ENCODE assay signal across 17 cellular contexts in the genomic region with DNA sequence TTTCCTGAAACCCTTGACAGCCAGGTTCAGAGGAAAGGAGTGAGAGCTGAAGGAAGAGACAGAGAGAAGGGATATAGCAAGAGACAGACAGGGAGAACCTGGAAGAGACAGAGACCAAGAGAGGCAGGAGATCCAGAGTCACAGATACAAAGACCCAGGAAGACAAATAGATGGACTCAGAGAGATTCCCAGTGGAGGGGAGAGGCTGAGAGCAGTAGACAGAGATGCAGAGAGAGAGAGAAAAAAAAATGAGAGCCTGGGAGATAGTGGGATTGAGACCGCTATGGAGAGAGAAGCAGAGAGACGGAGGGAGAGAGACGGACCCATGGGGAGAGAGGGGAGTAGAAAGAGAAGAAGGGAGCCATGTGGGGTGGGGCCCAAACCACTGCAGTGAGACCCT. TPM values are rescaled to one million over a fixed set of nuclear protein-coding genes. Genes with fewer than 3 reads are reported as not detected.
DNase-seq lines count a peak whose midpoint lies in the region; ATAC-seq, FAIRE-seq and TF ChIP-seq lines count a peak whose summit lies in the region.
"Had no signal": no experiment of that assay in that cellular context is flagged by ENCODE, and none has a peak within 500 bp of the region (broad histone marks: within the 10 kb centered on the region; RNA-seq: fewer than 3 reads in every experiment).

No MANE protein-coding gene starts in this region.

- H3K4me1 Mint-ChIP-seq in activated naive CD8-positive, alpha-beta T cell treated with anti-CD3 and anti-CD28 coated beads, Interleukin-2, amount 10 ng/mL, durations not matched to agents 7 days and 5 days: peaks cover 18% of the 10 kb centered on the region
- H3K4me1 Mint-ChIP-seq in activated naive CD8-positive, alpha-beta T cell treated with anti-CD3 and anti-CD28 coated beads, Interleukin-2, amount 50 U/mL, for 24 hours: peaks cover 29% of the 10 kb centered on the region
- H3K4me1 Mint-ChIP-seq in activated T-helper 1 cell treated with anti-CD3 and anti-CD28 coated beads, Interleukin-12 subunit alpha, Interleukin-12 subunit beta, Interleukin-2, Interleukin-4 antibody, amounts not matched to agents 30 ng/mL and 10 ng/mL and 1 ng/mL, durations not matched to agents 14 hours and 24 hours and 36 hours (ENCODE audit: low read depth): peaks cover 30% of the 10 kb centered on the region
- H3K4me1 Mint-ChIP-seq in mesothelial cell of epicardium: peaks cover 43% of the 10 kb centered on the region

- no peak for TF ChIP-seq CTCF in mesothelial cell of epicardium (IDR thresholded peaks at IDR 0.05; ENCODE audit: unreplicated experiment)

- POLR2A ChIA-PET in activated naive CD8-positive, alpha-beta T cell treated with anti-CD3 and anti-CD28 coated beads, Interleukin-2, amount 10 ng/mL, durations not matched to agents 7 days and 5 days (lab: Charles Lee): interaction anchor here (0.6 kb wide), 1 partner anchor 310 kb away, joined by 4 read pairs; no protein-coding TSS in a partner anchor

- H3K4me3 Mint-ChIP-seq in activated naive CD8-positive, alpha-beta T cell treated with anti-CD3 and anti-CD28 coated beads, Interleukin-2, amount 10 ng/mL, durations not matched to agents 7 days and 5 days: peak overlapping the region; percentile 0
- no peak overlapping the region for H3K4me3 Mint-ChIP-seq in activated naive CD8-positive, alpha-beta T cell treated with anti-CD3 and anti-CD28 coated beads, Interleukin-2, amount 50 U/mL, for 24 hours
- H3K4me3 Mint-ChIP-seq in activated T-helper 1 cell treated with anti-CD3 and anti-CD28 coated beads, Interleukin-12 subunit alpha, Interleukin-12 subunit beta, Interleukin-2, Interleukin-4 antibody, amounts not matched to agents 30 ng/mL and 10 ng/mL and 1 ng/mL, durations not matched to agents 14 hours and 24 hours and 36 hours: peak overlapping the region; percentile 16
- H3K4me3 Mint-ChIP-seq in mesothelial cell of epicardium: peak overlapping the region; percentile 1

- no peak for DNase-seq in activated naive CD8-positive, alpha-beta T cell treated with anti-CD3 and anti-CD28 coated beads, Interleukin-2, amount 10 ng/mL, durations not matched to agents 7 days and 5 days
- DNase-seq in activated naive CD8-positive, alpha-beta T cell treated with anti-CD3 and anti-CD28 coated beads, Interleukin-2, amount 50 U/mL, for 24 hours: no peak
- no peak for DNase-seq in activated T-helper 1 cell treated with anti-CD3 and anti-CD28 coated beads, Interleukin-12 subunit alpha, Interleukin-12 subunit beta, Interleukin-2, Interleukin-4 antibody, amounts not matched to agents 30 ng/mL and 10 ng/mL and 1 ng/mL, durations not matched to agents 14 hours and 24 hours and 36 hours (ENCODE audit: low spot score)
- DNase-seq in mesothelial cell of epicardium (ENCODE audit: low spot score in 2 of 2, unreplicated experiment in 2 of 2): no peak
- DNase-seq in SHP77 treated with DMSO at 0.1 percent for 48 hours (lab: John Stamatoyannopoulos, UW): no peak
- no peak for DNase-seq in C1 segment of cervical spinal cord (lab: John Stamatoyannopoulos, UW)
- DNase-seq in frontal cortex (ENCODE audit: low spot score in 2 of 2): no peak
- no peak for DNase-seq in Right ventricle myocardium inferior (ENCODE audit: missing footprints)
- DNase-seq: activated CD4-positive, alpha-beta T cell treated with anti-CD3 and anti-CD28 coated beads for 4 hours; left cardiac atrium; midbrain; NCI-H1048; NCI-H2107; PC-3 had no signal

- FAIRE-seq in frontal cortex (lab: Jason Lieb, UNC): no peak

- no peak for ATAC-seq in activated naive CD8-positive, alpha-beta T cell treated with anti-CD3 and anti-CD28 coated beads, Interleukin-2, amount 10 ng/mL, durations not matched to agents 7 days and 5 days (ENCODE audit: low read depth)
- ATAC-seq in activated naive CD8-positive, alpha-beta T cell treated with anti-CD3 and anti-CD28 coated beads, Interleukin-2, amount 50 U/mL, for 24 hours: no peak
- no peak for ATAC-seq in Right ventricle myocardium inferior
- ATAC-seq: left cardiac atrium, PC-3 had no signal

- H3K27me3 Mint-ChIP-seq in activated naive CD8-positive, alpha-beta T cell treated with anti-CD3 and anti-CD28 coated beads, Interleukin-2, amount 10 ng/mL, durations not matched to agents 7 days and 5 days: peaks cover 10% of the 10 kb centered on the region
- H3K27me3 Mint-ChIP-seq in activated naive CD8-positive, alpha-beta T cell treated with anti-CD3 and anti-CD28 coated beads, Interleukin-2, amount 50 U/mL, for 24 hours: peaks cover 15% of the 10 kb centered on the region
- peaks cover 12% of the 10 kb centered on the region for H3K27me3 Mint-ChIP-seq in activated T-helper 1 cell treated with anti-CD3 and anti-CD28 coated beads, Interleukin-12 subunit alpha, Interleukin-12 subunit beta, Interleukin-2, Interleukin-4 antibody, amounts not matched to agents 30 ng/mL and 10 ng/mL and 1 ng/mL, durations not matched to agents 14 hours and 24 hours and 36 hours (ENCODE audit: insufficient read depth)
- peaks cover 55% of the 10 kb centered on the region for H3K27me3 Mint-ChIP-seq in mesothelial cell of epicardium (ENCODE audit: low read depth)

- H3K36me3 Mint-ChIP-seq in activated naive CD8-positive, alpha-beta T cell treated with anti-CD3 and anti-CD28 coated beads, Interleukin-2, amount 10 ng/mL, durations not matched to agents 7 days and 5 days: no peaks in the 10 kb centered on the region
- no peaks in the 10 kb centered on the region for H3K36me3 Mint-ChIP-seq in activated naive CD8-positive, alpha-beta T cell treated with anti-CD3 and anti-CD28 coated beads, Interleukin-2, amount 50 U/mL, for 24 hours (ENCODE audit: low read depth)
- H3K36me3 Mint-ChIP-seq in activated T-helper 1 cell treated with anti-CD3 and anti-CD28 coated beads, Interleukin-12 subunit alpha, Interleukin-12 subunit beta, Interleukin-2, Interleukin-4 antibody, amounts not matched to agents 30 ng/mL and 10 ng/mL and 1 ng/mL, durations not matched to agents 14 hours and 24 hours and 36 hours (ENCODE audit: low read depth): peaks cover 2% of the 10 kb centered on the region
- no peaks in the 10 kb centered on the region for H3K36me3 Mint-ChIP-seq in mesothelial cell of epicardium

- intact Hi-C loops in activated T-helper 1 cell treated with anti-CD3 and anti-CD28 coated beads, Interleukin-12 subunit alpha, Interleukin-12 subunit beta, Interleukin-2, Interleukin-4 antibody, amounts not matched to agents 30 ng/mL and 10 ng/mL and 1 ng/mL, durations not matched to agents 14 hours and 24 hours and 36 hours (cut with micrococcal nuclease): loop anchor here (2.0 to 5.0 kb wide), 2 partner anchors 73 to 203 kb away; a partner anchor contains a TSS
- intact Hi-C loops in Right ventricle myocardium inferior (cut with DNase I): loop anchor here (5.0 kb wide), 2 partner anchors 102 to 123 kb away; a partner anchor contains a TSS

- H3K9me3 Mint-ChIP-seq in activated naive CD8-positive, alpha-beta T cell treated with anti-CD3 and anti-CD28 coated beads, Interleukin-2, amount 10 ng/mL, durations not matched to agents 7 days and 5 days: no peaks in the 10 kb centered on the region
- no peaks in the 10 kb centered on the region for H3K9me3 Mint-ChIP-seq in activated naive CD8-positive, alpha-beta T cell treated with anti-CD3 and anti-CD28 coated beads, Interleukin-2, amount 50 U/mL, for 24 hours
- no peaks in the 10 kb centered on the region for H3K9me3 Mint-ChIP-seq in activated T-helper 1 cell treated with anti-CD3 and anti-CD28 coated beads, Interleukin-12 subunit alpha, Interleukin-12 subunit beta, Interleukin-2, Interleukin-4 antibody, amounts not matched to agents 30 ng/mL and 10 ng/mL and 1 ng/mL, durations not matched to agents 14 hours and 24 hours and 36 hours
- no peaks in the 10 kb centered on the region for H3K9me3 Mint-ChIP-seq in mesothelial cell of epicardium
- H3K9me3 Mint-ChIP-seq: endodermal cell had no signal

- no peak overlapping the region for H3K27ac Mint-ChIP-seq in activated naive CD8-positive, alpha-beta T cell treated with anti-CD3 and anti-CD28 coated beads, Interleukin-2, amount 10 ng/mL, durations not matched to agents 7 days and 5 days
- no peak overlapping the region for H3K27ac Mint-ChIP-seq in activated naive CD8-positive, alpha-beta T cell treated with anti-CD3 and anti-CD28 coated beads, Interleukin-2, amount 50 U/mL, for 24 hours
- H3K27ac Mint-ChIP-seq in activated T-helper 1 cell treated with anti-CD3 and anti-CD28 coated beads, Interleukin-12 subunit alpha, Interleukin-12 subunit beta, Interleukin-2, Interleukin-4 antibody, amounts not matched to agents 30 ng/mL and 10 ng/mL and 1 ng/mL, durations not matched to agents 14 hours and 24 hours and 36 hours: no peak overlapping the region
- H3K27ac Mint-ChIP-seq in mesothelial cell of epicardium: no peak overlapping the region
- H3K27ac Mint-ChIP-seq: endodermal cell had no signal

RNA-seq across cellular contexts. Expression of a gene that starts 0.8 kb away (rescaled TPM):
- 1 to 10 TPM; 5.3 to 6.5 TPM for total RNA-seq in activated naive CD8-positive, alpha-beta T cell treated with anti-CD3 and anti-CD28 coated beads, Interleukin-2, amount 10 ng/mL, durations not matched to agents 7 days and 5 days
- total RNA-seq in activated T-helper 1 cell treated with anti-CD3 and anti-CD28 coated beads, Interleukin-12 subunit alpha, Interleukin-12 subunit beta, Interleukin-2, Interleukin-4 antibody, amounts not matched to agents 30 ng/mL and 10 ng/mL and 1 ng/mL, durations not matched to agents 14 hours and 24 hours and 36 hours: 0.39 TPM in 1 of 2 replicates, not detected in the other
- total RNA-seq in mesothelial cell of epicardium: 0.41 to 1.3 TPM (median 0.69 TPM) in 3 replicates
- 10.6 TPM for total RNA-seq in frontal cortex
- total RNA-seq in Right ventricle myocardium inferior: not detected
- total RNA-seq: left cardiac atrium, omental fat pad, PC-3, SK-MEL-5 had no signal

RNA-seq across cellular contexts. Expression of a gene that starts 5.2 kb away (rescaled TPM):
- total RNA-seq in activated naive CD8-positive, alpha-beta T cell treated with anti-CD3 and anti-CD28 coated beads, Interleukin-2, amount 10 ng/mL, durations not matched to agents 7 days and 5 days: not detected
- total RNA-seq in activated T-helper 1 cell treated with anti-CD3 and anti-CD28 coated beads, Interleukin-12 subunit alpha, Interleukin-12 subunit beta, Interleukin-2, Interleukin-4 antibody, amounts not matched to agents 30 ng/mL and 10 ng/mL and 1 ng/mL, durations not matched to agents 14 hours and 24 hours and 36 hours: not detected in 2 replicates
- total RNA-seq in mesothelial cell of epicardium: 2.8 to 4.3 TPM (median 3.6 TPM) in 3 replicates
- not detected for total RNA-seq in frontal cortex
- 556 TPM for total RNA-seq in Right ventricle myocardium inferior
- total RNA-seq: PC-3, SK-MEL-5 had no signal

RNA-seq across cellular contexts. Expression of a gene that starts 9.0 kb away (rescaled TPM):
- total RNA-seq in activated naive CD8-positive, alpha-beta T cell treated with anti-CD3 and anti-CD28 coated beads, Interleukin-2, amount 10 ng/mL, durations not matched to agents 7 days and 5 days: under 1 TPM; 0.28 to 0.44 TPM
- total RNA-seq in activated T-helper 1 cell treated with anti-CD3 and anti-CD28 coated beads, Interleukin-12 subunit alpha, Interleukin-12 subunit beta, Interleukin-2, Interleukin-4 antibody, amounts not matched to agents 30 ng/mL and 10 ng/mL and 1 ng/mL, durations not matched to agents 14 hours and 24 hours and 36 hours: not detected in 2 replicates
- 1.1 to 2.0 TPM (median 1.4 TPM) in 3 replicates for total RNA-seq in mesothelial cell of epicardium
- total RNA-seq in frontal cortex: 9.0 TPM
- total RNA-seq in Right ventricle myocardium inferior: 10.0 TPM

RNA-seq across cellular contexts. Expression of a gene that starts 10.7 kb away (rescaled TPM):
- total RNA-seq in activated naive CD8-positive, alpha-beta T cell treated with anti-CD3 and anti-CD28 coated beads, Interleukin-2, amount 10 ng/mL, durations not matched to agents 7 days and 5 days: 100 to 1,000 TPM; 353 to 360 TPM
- total RNA-seq in activated T-helper 1 cell treated with anti-CD3 and anti-CD28 coated beads, Interleukin-12 subunit alpha, Interleukin-12 subunit beta, Interleukin-2, Interleukin-4 antibody, amounts not matched to agents 30 ng/mL and 10 ng/mL and 1 ng/mL, durations not matched to agents 14 hours and 24 hours and 36 hours: 299 and 309 TPM in 2 replicates
- 23.1 to 27.0 TPM (median 24.7 TPM) in 3 replicates for total RNA-seq in mesothelial cell of epicardium
- total RNA-seq in frontal cortex: not detected
- total RNA-seq in Right ventricle myocardium inferior: 23.5 TPM

RNA-seq across cellular contexts. Expression of a gene that starts 28.2 kb away (rescaled TPM):
- not detected for total RNA-seq in activated naive CD8-positive, alpha-beta T cell treated with anti-CD3 and anti-CD28 coated beads, Interleukin-2, amount 10 ng/mL, durations not matched to agents 7 days and 5 days
- total RNA-seq in activated T-helper 1 cell treated with anti-CD3 and anti-CD28 coated beads, Interleukin-12 subunit alpha, Interleukin-12 subunit beta, Interleukin-2, Interleukin-4 antibody, amounts not matched to agents 30 ng/mL and 10 ng/mL and 1 ng/mL, durations not matched to agents 14 hours and 24 hours and 36 hours: not detected in 2 replicates
- total RNA-seq in mesothelial cell of epicardium (5.5 to 8.3 TPM (median 6.6 TPM) in 3 replicates), frontal cortex (not detected), Right ventricle myocardium inferior (2.3 TPM)
- total RNA-seq: endodermal cell, SK-MEL-5 had no signal

Comparison
In these comparisons a context has a peak if more than half of its experiments do, and no peak if none do; other contexts are left out.
1. RNA of a gene that starts 5.2 kb away (total RNA-seq): 556 TPM in Right ventricle myocardium inferior (single experiment); 2.8 to 4.3 TPM in mesothelial cell of epicardium, not detected in frontal cortex (single experiment), not detected in activated naive CD8-positive, alpha-beta T cell treated with anti-CD3 and anti-CD28 coated beads, Interleukin-2, amount 10 ng/mL, durations not matched to agents 7 days and 5 days and not detected in activated T-helper 1 cell treated with anti-CD3 and anti-CD28 coated beads, Interleukin-12 subunit alpha, Interleukin-12 subunit beta, Interleukin-2, Interleukin-4 antibody, amounts not matched to agents 30 ng/mL and 10 ng/mL and 1 ng/mL, durations not matched to agents 14 hours and 24 hours and 36 hours; every median in the first group is over 100 times any median in the second.